ENCODE assay signal across 1 cellular context in the genomic region with DNA sequence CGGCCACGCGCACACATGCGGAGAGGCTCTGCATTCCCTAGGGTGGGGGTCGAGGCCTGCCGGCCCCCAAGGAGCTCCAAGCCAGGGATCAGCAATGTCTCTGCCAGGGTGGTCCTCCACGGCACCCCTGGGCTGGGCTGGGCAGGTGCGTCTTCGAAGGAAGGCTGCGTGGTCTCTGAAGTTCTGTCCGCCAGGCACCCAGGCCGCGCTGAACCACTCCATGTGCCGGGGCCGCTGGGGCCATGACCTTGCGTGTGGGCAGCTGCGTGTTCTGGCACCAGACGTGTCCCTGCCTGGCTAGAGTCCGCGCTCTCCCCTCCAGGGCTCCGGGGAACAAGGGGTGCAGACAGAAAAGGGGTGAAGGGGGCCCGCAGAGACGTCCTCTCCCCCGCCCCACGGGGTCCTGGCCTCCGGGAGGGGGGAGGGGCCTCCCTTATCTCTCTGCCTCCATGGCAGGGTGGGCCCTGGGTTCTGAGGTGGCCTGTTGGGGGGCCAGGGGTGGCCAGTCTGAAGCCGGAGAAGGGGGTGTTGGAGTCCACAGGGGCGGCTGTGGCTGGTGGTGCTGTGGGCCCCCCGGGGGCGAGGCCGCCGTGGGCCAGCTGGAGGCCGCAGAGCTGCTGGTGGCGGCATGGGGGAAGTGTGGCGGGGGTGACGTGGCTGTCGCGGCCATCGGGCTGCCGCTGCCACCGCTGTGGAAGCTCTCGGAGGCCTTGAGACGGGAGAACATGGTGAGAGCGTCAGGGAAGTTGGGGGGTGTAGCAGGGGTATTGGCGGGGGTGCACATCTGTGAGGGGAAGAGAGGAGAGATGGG.
TF ChIP-seq lines count a peak whose summit lies in the region.

No MANE protein-coding gene starts in this region.

TF ChIP-seq in HepG2, 621 proteins besides CTCF, POLR2A, EP300 and RAD21:
- TF ChIP-seq RBFOX2 (IDR thresholded peaks at IDR 0.05; ENCODE audit: low read depth, low read length): peak; percentile 45; the same call in 1 of the 2 replicates
- TF ChIP-seq AGO2 (optimal IDR thresholded peaks at IDR 0.05; ENCODE audit: low read depth, low read length): peak; percentile 29
- TF ChIP-seq ZFP90 (CRISPR knock-in tag; IDR thresholded peaks at IDR 0.05; ENCODE audit: borderline replicate concordance): no peak
TF ChIP-seq in HepG2: peak in this region for 2.
